ENCODE assay signal across 8 cellular contexts in the genomic region with DNA sequence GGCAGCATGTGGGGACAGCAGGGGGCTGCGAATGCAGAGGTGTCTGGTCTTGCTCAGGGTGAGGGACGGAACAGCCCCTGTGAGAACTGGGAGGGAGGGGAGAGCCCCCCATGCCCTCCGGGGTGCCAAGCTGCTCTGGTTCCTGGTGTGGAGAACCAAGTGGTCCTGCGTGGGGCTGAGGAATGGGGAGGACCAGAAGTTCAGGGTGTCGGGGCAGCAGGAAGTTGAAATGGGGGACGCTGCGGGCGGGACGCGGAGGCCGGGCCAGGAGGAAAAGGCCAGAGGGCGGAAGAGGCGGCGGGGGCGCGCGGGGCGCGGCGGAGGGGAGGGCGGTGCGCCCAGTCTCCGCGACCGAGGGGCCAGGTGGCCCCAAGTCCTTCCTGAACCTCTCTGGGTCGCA. TPM values are rescaled to one million over a fixed set of nuclear protein-coding genes. Genes with fewer than 3 reads are reported as not detected.
DNase-seq lines count a peak whose midpoint lies in the region; ATAC-seq and TF ChIP-seq lines count a peak whose summit lies in the region.

No MANE protein-coding gene starts in this region.

- H3K27ac ChIP-seq in stomach, result peak overlapping the region; percentile 76 to 85 (median 81)

- ATAC-seq in GM21529 (IDR thresholded peaks at IDR 0.05; ENCODE audit: unreplicated experiment), result no peak

- peaks cover 6% of the 10 kb centered on the region for H3K4me1 Mint-ChIP-seq in activated naive CD8-positive, alpha-beta T cell treated with anti-CD3 and anti-CD28 coated beads for 36 hours
- H3K4me1 Mint-ChIP-seq in immature natural killer cell, result peaks cover 6% of the 10 kb centered on the region in 2 donors

- WGBS in stomach, 5 donors, result 6 to 20% (median 9%) methylated on average over 8 to 26 of the region's 26 CpGs

- TF ChIP-seq CTCF in stomach (IDR thresholded peaks at IDR 0.05), result no peak

- H3K36me3 ChIP-seq in stomach, result peaks cover 0 to 10% (median 4%) of the 10 kb centered on the region in 4 donors

- no peak for TF ChIP-seq EP300 in stomach (IDR thresholded peaks at IDR 0.05)

- H3K4me3 Mint-ChIP-seq in activated naive CD8-positive, alpha-beta T cell treated with anti-CD3 and anti-CD28 coated beads for 36 hours, result peak overlapping the region; percentile 79
- H3K4me3 Mint-ChIP-seq in immature natural killer cell, result peak overlapping the region; percentile 65 to 83 (median 77)

- H3K9me3 Mint-ChIP-seq in activated naive CD8-positive, alpha-beta T cell treated with anti-CD3 and anti-CD28 coated beads for 36 hours, result no peaks in the 10 kb centered on the region
- peaks cover 0 to 1% (median 0%) of the 10 kb centered on the region in 6 donors for H3K9me3 Mint-ChIP-seq in immature natural killer cell

- H3K36me3 Mint-ChIP-seq in activated naive CD8-positive, alpha-beta T cell treated with anti-CD3 and anti-CD28 coated beads for 36 hours, result no peaks in the 10 kb centered on the region
- H3K36me3 Mint-ChIP-seq in immature natural killer cell, result no peaks in the 10 kb centered on the region

- no peak for TF ChIP-seq POLR2A in stomach (IDR thresholded peaks at IDR 0.05)

- no peaks in the 10 kb centered on the region for H3K27me3 ChIP-seq in stomach

- peaks cover 13 to 39% (median 32%) of the 10 kb centered on the region in 4 donors for H3K4me1 ChIP-seq in stomach

- peak overlapping the region; percentile 75 for H3K27ac Mint-ChIP-seq in activated naive CD8-positive, alpha-beta T cell treated with anti-CD3 and anti-CD28 coated beads for 36 hours
- H3K27ac Mint-ChIP-seq in immature natural killer cell, result peak overlapping the region in 1 of 6 donors; percentile 34

- peak overlapping the region; percentile 48 to 55 (median 52) for H3K4me3 ChIP-seq in stomach

- no peaks in the 10 kb centered on the region for H3K27me3 Mint-ChIP-seq in activated naive CD8-positive, alpha-beta T cell treated with anti-CD3 and anti-CD28 coated beads for 36 hours
- peaks cover 0 to 2% (median 2%) of the 10 kb centered on the region in 3 donors for H3K27me3 Mint-ChIP-seq in immature natural killer cell (ENCODE audit: low read depth in 3 of 3)

- DNase-seq in NOMO-1 (lab: John Stamatoyannopoulos, UW; ENCODE audit: unreplicated experiment in 2 of 2), result peak; percentile 37 to 71
- DNase-seq in NOMO-1 treated with dmso at 0.1 percent for 144 hours (lab: John Stamatoyannopoulos, UW; ENCODE audit: unreplicated experiment), result no peak
- DNase-seq in activated naive CD8-positive, alpha-beta T cell treated with anti-CD3 and anti-CD28 coated beads for 36 hours, result no peak
- peak in 1 of 3 donors; percentile 14 for DNase-seq in immature natural killer cell
- no peak for DNase-seq in stomach
- DNase-seq in DMS79 treated with DMSO at 0.1 percent for 48 hours (lab: John Stamatoyannopoulos, UW), result no peak
- no peak for DNase-seq in islet precursor cell

- H3K9me3 ChIP-seq in stomach, result no peaks in the 10 kb centered on the region

- intact Hi-C loops in stomach (cut with DNase I; ENCODE audit: low total_unique reads), result no loop called here

RNA-seq across cellular contexts. Expression of gene ALDH3A1, which starts 3.6 kb away (rescaled TPM):
- total RNA-seq in activated naive CD8-positive, alpha-beta T cell treated with anti-CD3 and anti-CD28 coated beads for 36 hours, result under 1 TPM; 0.34 to 0.47 TPM
- polyA plus RNA-seq in immature natural killer cell (under 1 TPM in 2 of 3 donors, not detected in 1; 0.31 to 0.43 TPM), stomach (100 to 1,000 TPM in 2 of 3 donors, 10 to 100 TPM in 1; 31.0 to 332 (median 102) TPM)
- total RNA-seq in stomach, result 100 to 1,000 TPM in 3 of 5 donors, 10 to 100 TPM in 1, 1 to 10 TPM in 1; 5.8 to 689 (median 187) TPM

RNA-seq across cellular contexts. Expression of gene SLC47A2, which starts 28.1 kb away (rescaled TPM):
- not detected for total RNA-seq in activated naive CD8-positive, alpha-beta T cell treated with anti-CD3 and anti-CD28 coated beads for 36 hours
- polyA plus RNA-seq in immature natural killer cell, result not detected
- total RNA-seq in stomach, result not detected
- polyA plus RNA-seq in stomach, result under 1 TPM in 1 of 3 donors, not detected in 2; 0.78 TPM

Comparison
In these comparisons a context has a peak if more than half of its experiments do, and no peak if none do; other contexts are left out.
1. DNase-seq: peak in NOMO-1 (2 of 2); none in NOMO-1 treated with dmso at 0.1 percent for 144 hours (single experiment), activated naive CD8-positive, alpha-beta T cell treated with anti-CD3 and anti-CD28 coated beads for 36 hours (single experiment), stomach (single experiment), DMS79 treated with DMSO at 0.1 percent for 48 hours (single experiment) and islet precursor cell (single experiment).
2. RNA of gene ALDH3A1, which starts 3.6 kb away (total RNA-seq): 5.8 to 689 TPM in stomach; 0.34 to 0.47 TPM in activated naive CD8-positive, alpha-beta T cell treated with anti-CD3 and anti-CD28 coated beads for 36 hours; every median in the first group is over 4 times any median in the second.